Comparison of ENCODE assay signal across 13 cellular contexts in the genomic region with DNA sequence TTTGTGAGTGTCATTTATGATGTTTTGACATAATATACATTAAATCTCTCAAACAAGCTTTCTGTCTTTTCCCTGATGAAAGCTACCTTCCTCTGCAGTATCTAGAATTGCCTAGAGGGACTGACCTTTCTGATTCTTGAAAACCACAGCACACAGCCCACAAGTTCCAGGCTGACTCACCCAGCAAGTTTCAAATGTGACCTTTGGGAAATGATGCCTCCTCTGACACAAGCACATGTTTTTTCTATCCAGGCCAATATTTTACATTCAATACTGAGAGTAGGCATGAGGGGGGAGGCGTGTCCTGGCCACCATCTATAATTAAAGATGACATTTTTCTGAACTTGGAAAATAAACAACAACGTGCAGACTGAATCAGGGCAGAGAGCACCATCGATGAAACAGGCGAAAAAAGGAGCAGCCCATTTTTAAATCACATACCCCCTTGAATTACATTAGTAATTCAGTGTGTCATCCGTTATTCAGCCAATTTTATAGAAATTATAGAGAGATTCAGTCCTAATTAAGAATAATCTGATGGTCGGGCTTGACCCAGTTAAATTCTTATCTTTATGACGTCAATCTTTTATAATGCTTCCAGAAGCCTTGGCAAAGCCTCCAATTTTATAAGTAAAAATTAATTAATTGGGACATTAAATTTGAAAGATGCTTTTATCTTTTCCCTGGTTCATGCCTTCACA.
DNase-seq lines count a peak whose midpoint lies in the region; FAIRE-seq and TF ChIP-seq lines count a peak whose summit lies in the region.
"Had no signal": no experiment of that assay in that cellular context is flagged by ENCODE, and none has a peak within 500 bp of the region (broad histone marks: within the 10 kb centered on the region; RNA-seq: fewer than 3 reads in every experiment).

No MANE protein-coding gene starts in this region.

- in situ Hi-C loops in transverse colon (cut with MboI; ENCODE audit: low pct_ligation_motif_present in 1 of 4, low pct_unique_long_range_greater_than_20kb in 1 of 4, low sequenced_read_pairs in 3 of 4), result no loop called here

- no peak overlapping the region for H3K27ac ChIP-seq in transverse colon

- DNase-seq in EL (peak; percentile 95), MG63 (peak; percentile 51), bronchial epithelial cell (ENCODE audit: low read depth) (peak; percentile 91), myocyte (ENCODE audit: low read depth) (peak; percentile 84), transverse colon (no peak), anterior cingulate cortex (lab: John Stamatoyannopoulos, UW) (no peak), NCI-H82 (lab: John Stamatoyannopoulos, UW) (no peak), DMS153 (lab: John Stamatoyannopoulos, UW) (no peak)
- DNase-seq: activated CD4-positive, alpha-beta T cell treated with anti-CD3 and anti-CD28 coated beads for 1 hour; activated naive CD4-positive, alpha-beta T cell treated with anti-CD3 and anti-CD28 coated beads, Interleukin-2, amount 50 U/mL, for 16 hours; NCI-H2081 had no signal

- FAIRE-seq in bronchial epithelial cell (lab: Jason Lieb, UNC), result no peak

- TF ChIP-seq CTCF in bronchial epithelial cell (IDR thresholded peaks at IDR 0.05; ENCODE audit: insufficient read depth, low read length, severe bottlenecking) (no peak), transverse colon (IDR thresholded peaks at IDR 0.05) (no peak)

- TF ChIP-seq EP300 in transverse colon (IDR thresholded peaks at IDR 0.05; ENCODE audit: low read depth), result no peak

- H3K27me3 ChIP-seq in MG63 (no peaks in the 10 kb centered on the region), bronchial epithelial cell (ENCODE audit: control insufficient read depth, insufficient read depth, low read length) (no peaks in the 10 kb centered on the region), transverse colon (no peaks in the 10 kb centered on the region)

- intact Hi-C loops in transverse colon (cut with DNase I; ENCODE audit: low total_unique reads), result no loop called here

- WGBS in transverse colon (ENCODE audit: low coverage in 1 of 2), 2 donors, result 61 to 68% methylated on average over 6 to 7 of the region's 7 CpGs

- no peaks in the 10 kb centered on the region for H3K4me1 ChIP-seq in transverse colon
- H3K4me1 ChIP-seq: HAP-1 had no signal

- H3K36me3 ChIP-seq in MG63 (no peaks in the 10 kb centered on the region), bronchial epithelial cell (ENCODE audit: control insufficient read depth, insufficient read depth, low read length) (no peaks in the 10 kb centered on the region), transverse colon (no peaks in the 10 kb centered on the region)
- H3K36me3 ChIP-seq: HAP-1 had no signal

- H3K4me3 ChIP-seq in MG63 (no peak overlapping the region), bronchial epithelial cell (ENCODE audit: low read depth, low read length) (no peak overlapping the region), transverse colon (no peak overlapping the region)
- H3K4me3 ChIP-seq: HAP-1, lung had no signal

- TF ChIP-seq POLR2A in transverse colon (IDR thresholded peaks at IDR 0.05), result no peak

- H3K9me3 ChIP-seq in MG63 (no peaks in the 10 kb centered on the region), transverse colon (no peaks in the 10 kb centered on the region)
- H3K9me3 ChIP-seq: HAP-1 had no signal

Comparison
In these comparisons a context has a peak if more than half of its experiments do, and no peak if none do; other contexts are left out.
1. DNase-seq: peak in EL (single experiment), MG63 (single experiment), bronchial epithelial cell (single experiment) and myocyte (single experiment); none in transverse colon (single experiment), anterior cingulate cortex (0 of 58), NCI-H82 (single experiment) and DMS153 (single experiment).